17 cellular contexts compared by ENCODE assay signal in the genomic region with DNA sequence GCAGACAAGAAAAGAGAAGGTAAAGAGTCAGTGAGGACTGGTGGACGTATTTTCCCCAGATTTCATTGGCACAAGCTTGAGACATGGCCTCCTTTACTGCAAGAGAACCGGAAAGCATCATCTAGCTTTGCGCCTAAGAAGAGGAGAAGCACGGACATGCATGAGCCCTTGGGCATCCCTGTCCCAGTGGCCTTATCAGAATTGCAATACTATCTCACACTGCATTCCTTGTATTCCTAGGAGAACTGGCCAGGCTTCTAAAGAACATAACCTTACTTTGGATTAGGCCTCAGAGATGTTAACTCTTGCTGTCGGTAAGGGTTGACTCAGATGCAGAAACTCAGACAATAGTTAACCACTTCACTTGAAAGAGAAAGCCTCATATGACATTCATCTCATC.
DNase-seq lines count a peak whose midpoint lies in the region; ATAC-seq and TF ChIP-seq lines count a peak whose summit lies in the region.
"Had no signal": no experiment of that assay in that cellular context is flagged by ENCODE, and none has a peak within 500 bp of the region (broad histone marks: within the 10 kb centered on the region; RNA-seq: fewer than 3 reads in every experiment).

No MANE protein-coding gene starts in this region.

- H3K4me2 ChIP-seq in SK-N-SH (no peak overlapping the region), BLaER1 (peak overlapping the region; percentile 75), IMR-90 (ENCODE audit: low read depth, low read length) (no peak overlapping the region)

- H4K91ac ChIP-seq in IMR-90 (ENCODE audit: insufficient read depth, low read depth, low read length) = no peak overlapping the region

- H3K56ac ChIP-seq in IMR-90 (ENCODE audit: extremely low read depth, insufficient read depth, low read length) = no peak overlapping the region

- H4K8ac ChIP-seq in IMR-90 (ENCODE audit: low read depth in 2 of 2, low read length in 2 of 2) = no peak overlapping the region

- no peaks in the 10 kb centered on the region for H3K79me2 ChIP-seq in SK-N-SH (ENCODE audit: insufficient read depth)

- no peaks in the 10 kb centered on the region; a peak in 2 of 4 replicates for H3K79me1 ChIP-seq in IMR-90 (ENCODE audit: low read depth in 1 of 2, low read length in 2 of 2)

- H3F3A ChIP-seq in SK-N-SH (replicated peaks; ENCODE audit: insufficient read depth) = peaks cover 4% of the 10 kb centered on the region

- intact Hi-C loops in IMR-90 (cut with micrococcal nuclease) (no loop called here), spleen (cut with DNase I; ENCODE audit: low total_unique reads) (no loop called here), tibial artery (cut with DNase I; ENCODE audit: low total_unique reads) (no loop called here)

- POLR2A ChIA-PET in SK-N-SH (lab: Yijun Ruan, JAX) (no interaction called here), IMR-90 (lab: Charles Lee; ENCODE audit: unreplicated experiment) (no interaction called here)

- no peak overlapping the region for H2AK9ac ChIP-seq in IMR-90 (replicated peaks; ENCODE audit: low read depth, low read length, poor library complexity)

- H2AFZ ChIP-seq in SK-N-SH (ENCODE audit: low read depth) = peak overlapping the region; percentile 56
- H2AFZ ChIP-seq in IMR-90 (replicated peaks; ENCODE audit: low read length, poor library complexity) = no peak overlapping the region

- H3K18ac ChIP-seq in IMR-90 (ENCODE audit: low read depth, low read length) = no peak overlapping the region

- no peak for TF ChIP-seq CTCF in SK-N-SH (IDR thresholded peaks at IDR 0.05)
- TF ChIP-seq CTCF in IMR-90 (conservative IDR thresholded peaks at IDR 0.05; ENCODE audit: low read depth, low read length) = no peak
- no peak for TF ChIP-seq CTCF in spleen (IDR thresholded peaks at IDR 0.05 in 8 of 11, conservative IDR thresholded peaks at IDR 0.05 in 3 of 11)
- TF ChIP-seq CTCF in tibial artery (IDR thresholded peaks at IDR 0.05) = no peak

- H2BK15ac ChIP-seq in IMR-90 (ENCODE audit: low read depth, low read length) = no peak overlapping the region

- no peak overlapping the region for H4K5ac ChIP-seq in IMR-90 (ENCODE audit: low read depth, low read length)

- H3K9me1 ChIP-seq in IMR-90 (ENCODE audit: insufficient read depth, low read length) = 0 out of 2 replicates have a peak, but pooled peaks cover 2% of the 10 kb centered on the region

- dilution Hi-C loops in IMR-90 (cut with HindIII; ENCODE audit: low sequenced_read_pairs, unreplicated experiment) = loop anchor here (25.0 kb wide), 1 partner anchor 417 kb away; no protein-coding TSS in a partner anchor

- no peak for TF ChIP-seq EP300 in SK-N-SH (IDR thresholded peaks at IDR 0.05; ENCODE audit: borderline replicate concordance in 1 of 2, low read depth in 1 of 2, low read length in 1 of 2)

- H2BK120ac ChIP-seq in IMR-90 (ENCODE audit: low read depth, low read length) = 0 out of 2 replicates have a peak overlapping the region, but pooled peaks have one; percentile 17

- no peaks in the 10 kb centered on the region for H3K9me2 ChIP-seq in SK-N-SH

- H3K36me3 ChIP-seq in SK-N-SH (replicated peaks in 1 of 2; ENCODE audit: control insufficient read depth in 1 of 2, insufficient read depth in 2 of 2, low read length in 1 of 2) (no peaks in the 10 kb centered on the region), BLaER1 (no peaks in the 10 kb centered on the region), IMR-90 (ENCODE audit: control insufficient read depth, insufficient read depth, low read length) (no peaks in the 10 kb centered on the region), spleen (no peaks in the 10 kb centered on the region), tibial artery (no peaks in the 10 kb centered on the region)

- no TSS peak for BruUV-seq in IMR-90 (replicated peaks; lab: Mats Ljungman, UMichigan)

- no peaks in the 10 kb centered on the region for H3K27me3 ChIP-seq in SK-N-SH (ENCODE audit: insufficient read depth)
- no peaks in the 10 kb centered on the region for H3K27me3 ChIP-seq in BLaER1
- no peaks in the 10 kb centered on the region for H3K27me3 ChIP-seq in IMR-90 (ENCODE audit: control insufficient read depth, insufficient read depth, low read length)
- H3K27me3 ChIP-seq in spleen (replicated peaks in 1 of 7) = peaks cover 0 to 9% (median 0%) of the 10 kb centered on the region in 7 donors
- no peaks in the 10 kb centered on the region for H3K27me3 ChIP-seq in tibial artery

- peak overlapping the region; percentile 52; the same call in 1 of the 2 replicates for H3K4ac ChIP-seq in IMR-90 (ENCODE audit: low read depth, low read length)

- H3K9me3 ChIP-seq in SK-N-SH (no peaks in the 10 kb centered on the region), BLaER1 (no peaks in the 10 kb centered on the region), IMR-90 (ENCODE audit: control insufficient read depth, insufficient read depth, low read length) (no peaks in the 10 kb centered on the region), spleen (no peaks in the 10 kb centered on the region), tibial artery (no peaks in the 10 kb centered on the region)

- 94% methylated on average over 5 of the region's 5 CpGs for WGBS in SK-N-SH (ENCODE audit: low lambda C conversion rate)
- WGBS in IMR-90 (ENCODE audit: extremely low coverage in 2 of 2, insufficient read length in 1 of 2), 2 experiments = 93% methylated on average over 2 of the region's 5 CpGs; no CpG with 5 or more reads in 1 of the 2 experiments
- 84 to 92% (median 88%) methylated on average over 5 of the region's 5 CpGs for WGBS in spleen, 5 donors

- peaks cover 0 to 6% of the 10 kb centered on the region in 2 experiments; a peak in 2 of 4 replicates for H3K4me1 ChIP-seq in SK-N-SH (ENCODE audit: control insufficient read depth in 1 of 2, insufficient read depth in 2 of 2, low read depth in 1 of 2, low read length in 1 of 2)
- H3K4me1 ChIP-seq in BLaER1 = peaks cover 55% of the 10 kb centered on the region
- H3K4me1 ChIP-seq in IMR-90 (ENCODE audit: control insufficient read depth, insufficient read depth, low read length) = peaks cover 3% of the 10 kb centered on the region
- no peaks in the 10 kb centered on the region for H3K4me1 ChIP-seq in spleen
- peaks cover 0 to 5% (median 0%) of the 10 kb centered on the region in 4 donors for H3K4me1 ChIP-seq in tibial artery

- H4K20me1 ChIP-seq in SK-N-SH (ENCODE audit: insufficient read depth) (no peaks in the 10 kb centered on the region), BLaER1 (no peaks in the 10 kb centered on the region), IMR-90 (ENCODE audit: insufficient read depth, low read length) (no peaks in the 10 kb centered on the region)

- no peak overlapping the region for H2BK5ac ChIP-seq in IMR-90 (ENCODE audit: low read depth, low read length, poor library complexity, severe bottlenecking)

- CTCF ChIA-PET in SK-N-SH (lab: Yijun Ruan, JAX) (interaction anchor here (0.7 to 1.4 kb wide), 2 partner anchors 9 to 424 kb away, joined by 3 to 5 read pairs; no protein-coding TSS in a partner anchor), IMR-90 (lab: Yijun Ruan, JAX) (no interaction called here)

- ATAC-seq in SK-N-SH treated with all-trans-retinoic acid at 6 μM for 48 hours = no peak
- no peak for ATAC-seq in IMR-90 (ENCODE audit: low read depth)

- H3K9ac ChIP-seq in SK-N-SH (no peak overlapping the region), BLaER1 (no peak overlapping the region), IMR-90 (ENCODE audit: low read depth, low read length) (no peak overlapping the region)

- TF ChIP-seq POLR2A in IMR-90 (IDR thresholded peaks at IDR 0.05; ENCODE audit: low read depth, low read length) (no peak), spleen (IDR thresholded peaks at IDR 0.05) (no peak)

- H3K14ac ChIP-seq in IMR-90 (replicated peaks; ENCODE audit: low read depth, low read length) = no peak overlapping the region

- in situ Hi-C loops in IMR-90 (cut with MboI; ENCODE audit: low sequenced_read_pairs) = no loop called here

- DNase-seq in SK-N-SH (no peak), IMR-90 (no peak), islet precursor cell (peak; percentile 63), H4 (ENCODE audit: low spot score) (no peak), spleen (no peak), tibial artery (no peak)
- DNase-seq: C1 segment of cervical spinal cord; Calu3; CD4-positive, alpha-beta memory T cell; COR-L47; DMS53; DMS79 treated with DMSO at 0.1 percent for 48 hours; GOT3; H7 had no signal

- H3K4me3 ChIP-seq in SK-N-SH (ENCODE audit: low read depth in 2 of 2, low read length in 1 of 2) (no peak overlapping the region), BLaER1 (no peak overlapping the region), IMR-90 (ENCODE audit: insufficient read depth, low read depth, low read length) (no peak overlapping the region), spleen (no peak overlapping the region), tibial artery (no peak overlapping the region)

- no peak overlapping the region; the same call in 1 of the 2 replicates for H2AK5ac ChIP-seq in IMR-90 (ENCODE audit: low read depth, low read length)

- H3K27ac ChIP-seq in SK-N-SH (ENCODE audit: low read depth in 2 of 2, low read length in 1 of 2) = peak overlapping the region in 1 of 2 experiments; percentile 37; a peak in 1 of 4 replicates
- H3K27ac ChIP-seq in BLaER1 = no peak overlapping the region
- H3K27ac ChIP-seq in IMR-90 (ENCODE audit: insufficient read depth, low read length) = no peak overlapping the region
- H3K27ac ChIP-seq in spleen = no peak overlapping the region
- H3K27ac ChIP-seq in tibial artery = no peak overlapping the region
- H3K27ac ChIP-seq: 22Rv1 had no signal

- no peak overlapping the region for H3K23ac ChIP-seq in IMR-90 (ENCODE audit: low read depth, low read length)

- H2BK20ac ChIP-seq in IMR-90 (ENCODE audit: low read depth, low read length) = no peak overlapping the region

- TF ChIP-seq RAD21 in SK-N-SH (IDR thresholded peaks at IDR 0.05; ENCODE audit: low read length) = no peak
- TF ChIP-seq RAD21 in IMR-90 (IDR thresholded peaks at IDR 0.05; ENCODE audit: low read length) = no peak

TF ChIP-seq in SK-N-SH, 30 proteins besides CTCF, POLR2A, EP300 and RAD21 (continues in another document):
- no peak for TF ChIP-seq TEAD4 (IDR thresholded peaks at IDR 0.05; ENCODE audit: borderline replicate concordance, insufficient read depth)
- no peak for TF ChIP-seq GATA2 (CRISPR knock-in tag; IDR thresholded peaks at IDR 0.05)
- no peak for TF ChIP-seq TAF1 (IDR thresholded peaks at IDR 0.05; ENCODE audit: borderline replicate concordance, low read depth, low read length)

TF ChIP-seq in IMR-90, 13 proteins besides CTCF, POLR2A, EP300 and RAD21:
- no peak for TF ChIP-seq MAZ (IDR thresholded peaks at IDR 0.05; ENCODE audit: borderline replicate concordance, low read depth, low read length)
